In genomic region chr2:24197213-24197612, GRCh38 we compare ENCODE assay signal across 5 cellular contexts. TPM values are rescaled to one million over a fixed set of nuclear protein-coding genes. Genes with fewer than 3 reads are reported as not detected.
"Had no signal": no experiment of that assay in that cellular context is flagged by ENCODE, and none has a peak within 500 bp of the region (broad histone marks: within the 10 kb centered on the region; RNA-seq: fewer than 3 reads in every experiment).

No MANE protein-coding gene starts in this region.

RNA-seq across cellular contexts. Expression of gene FAM228A, which starts 22.4 kb away (rescaled TPM):
- total RNA-seq: PC-3, PC-9, SJCRH30, SJSA1, SK-MEL-5 had no signal
